15 cellular contexts compared by ENCODE assay signal in the genomic region with DNA sequence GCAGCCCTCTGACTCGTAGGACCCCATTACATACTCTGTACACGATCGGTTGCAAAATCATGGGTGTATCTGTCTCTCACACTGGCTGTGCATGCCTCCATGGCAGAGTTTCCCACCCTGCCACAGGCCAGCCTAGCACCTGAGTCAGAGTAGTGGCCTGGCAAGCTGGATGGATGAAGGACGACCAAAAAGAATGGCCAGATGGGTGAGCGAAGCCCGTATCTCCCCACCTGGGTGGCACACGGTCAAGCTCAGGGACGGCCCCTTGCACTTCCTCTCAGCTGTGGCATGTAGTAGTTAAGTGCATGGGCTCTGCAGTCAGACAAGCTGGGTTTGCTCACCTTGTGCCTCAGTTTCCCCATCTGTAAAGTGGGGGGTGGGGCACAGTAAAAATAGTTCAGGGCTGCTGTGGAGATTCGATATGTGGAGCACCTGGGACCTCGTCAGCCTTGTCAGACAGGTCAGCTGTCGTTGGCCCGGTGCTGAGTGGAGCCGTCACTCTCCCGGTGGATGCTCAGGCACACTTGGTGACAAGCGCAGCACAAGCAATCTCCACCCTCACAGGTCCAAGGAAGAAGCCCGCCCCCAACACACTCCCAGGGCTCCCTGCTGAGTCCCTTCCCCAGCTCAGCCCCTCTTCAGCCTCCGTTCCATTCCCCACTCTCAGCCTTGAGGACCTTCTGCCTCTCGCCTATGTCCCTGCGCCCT. TPM values are rescaled to one million over a fixed set of nuclear protein-coding genes. Genes with fewer than 3 reads are reported as not detected.
DNase-seq lines count a peak whose midpoint lies in the region; FAIRE-seq and TF ChIP-seq lines count a peak whose summit lies in the region.
"Had no signal": no experiment of that assay in that cellular context is flagged by ENCODE, and none has a peak within 500 bp of the region (broad histone marks: within the 10 kb centered on the region; RNA-seq: fewer than 3 reads in every experiment).

No MANE protein-coding gene starts in this region.

- H2BK120ac ChIP-seq in H1 (replicated peaks; ENCODE audit: low read depth, low read length) = no peak overlapping the region

- H2BK5ac ChIP-seq in H1 (ENCODE audit: low read depth, low read length) = no peak overlapping the region

- no peaks in the 10 kb centered on the region; the same call in 1 of the 2 replicates for H3K79me1 ChIP-seq in H1 (ENCODE audit: low read depth, low read length)

- H3K79me2 ChIP-seq in H1 (ENCODE audit: control insufficient read depth in 1 of 2, insufficient read depth in 2 of 2, low read length in 2 of 2) (no peaks in the 10 kb centered on the region), osteoblast (ENCODE audit: insufficient read depth, low read length) (no peaks in the 10 kb centered on the region)

- no peak overlapping the region for H3K23ac ChIP-seq in H1 (ENCODE audit: insufficient read length)

- DNase-seq in LHCN-M2 (ENCODE audit: low read depth) (peak; percentile 19), H1 (ENCODE audit: low read depth in 1 of 2, low spot score in 2 of 2) (no peak), osteoblast (ENCODE audit: insufficient read length, low spot score, missing footprints) (peak; percentile 21), colonic mucosa (no peak), epidermal melanocyte (ENCODE audit: insufficient read length, low spot score) (no peak), lower leg skin (ENCODE audit: low spot score in 2 of 2) (no peak)
- DNase-seq in stimulated activated naive CD4-positive, alpha-beta T cell treated with Interleukin-2 at 50 U/mL for 16 hours (lab: John Stamatoyannopoulos, UW) = no peak
- DNase-seq: effector memory CD4-positive, alpha-beta T cell; KBM-7; NCI-H1417 treated with DMSO at 0.1 percent for 48 hours; NCI-H2227 treated with DMSO at 0.1 percent for 48 hours; small intestine; T-helper 9 cell had no signal

- no peak overlapping the region; the same call in 1 of the 2 replicates for H2AFZ ChIP-seq in H1 (ENCODE audit: low read length)
- H2AFZ ChIP-seq in osteoblast (ENCODE audit: low read length) = no peak overlapping the region

- H3K4me3 ChIP-seq in BLaER1 = no peak overlapping the region
- no peak overlapping the region for H3K4me3 ChIP-seq in H1 (ENCODE audit: extremely low read depth in 1 of 4, insufficient read depth in 2 of 4, low read depth in 3 of 4, low read length in 4 of 4)
- no peak overlapping the region for H3K4me3 ChIP-seq in osteoblast (ENCODE audit: insufficient read depth, low read length)
- no peak overlapping the region for H3K4me3 ChIP-seq in colonic mucosa
- H3K4me3 ChIP-seq in lower leg skin (ENCODE audit: low read depth, poor library complexity, severe bottlenecking) = no peak overlapping the region

- H4K8ac ChIP-seq in H1 (ENCODE audit: extremely low read depth, insufficient read depth, low read length) = no peak overlapping the region

- H3K4ac ChIP-seq in H1 (replicated peaks; ENCODE audit: insufficient read length, low read depth, low read length) = no peak overlapping the region

- H3K4me1 ChIP-seq in BLaER1 = peaks cover 71% of the 10 kb centered on the region
- peaks cover 0 to under 1% (median 0%) of the 10 kb centered on the region in 4 experiments; a peak in 2 of 7 replicates for H3K4me1 ChIP-seq in H1 (replicated peaks in 1 of 4; ENCODE audit: control insufficient read depth in 3 of 4, insufficient read depth in 4 of 4, low read length in 3 of 4)
- H3K4me1 ChIP-seq in osteoblast (ENCODE audit: insufficient read depth, low read length) = peaks cover 12% of the 10 kb centered on the region
- peaks cover 5% of the 10 kb centered on the region for H3K4me1 ChIP-seq in colonic mucosa

- H4K5ac ChIP-seq in H1 (ENCODE audit: insufficient read length, low read depth, low read length) = no peak overlapping the region

- H3K9ac ChIP-seq in BLaER1 (no peak overlapping the region), H1 (replicated peaks in 1 of 4; ENCODE audit: extremely low read depth in 1 of 4, low read depth in 3 of 4, low read length in 3 of 4) (no peak overlapping the region), colonic mucosa (ENCODE audit: low read depth in 2 of 2, low read length in 2 of 2) (peak overlapping the region in 1 of 2 donors; percentile 7)

- no peak overlapping the region for H2BK20ac ChIP-seq in H1 (ENCODE audit: low read length)

- TF ChIP-seq POLR2A in H1 (IDR thresholded peaks at IDR 0.05; ENCODE audit: control extremely low read depth in 1 of 2, low read depth in 2 of 2, low read length in 2 of 2) (no peak), lower leg skin (IDR thresholded peaks at IDR 0.05) (no peak)

- H3K9me3 ChIP-seq in BLaER1 (no peaks in the 10 kb centered on the region), H1 (ENCODE audit: insufficient read depth in 2 of 2, low read depth in 1 of 2, low read length in 1 of 2) (no peaks in the 10 kb centered on the region), osteoblast (ENCODE audit: low read depth, low read length) (no peaks in the 10 kb centered on the region), colonic mucosa (no peaks in the 10 kb centered on the region)

- no peak for FAIRE-seq in H1 (lab: Jason Lieb, UNC)
- FAIRE-seq: small intestine, urothelium cell line had no signal

- H3K4me2 ChIP-seq in BLaER1 (peak overlapping the region; percentile 81), H1 (ENCODE audit: insufficient read depth in 1 of 2, low read depth in 2 of 2, low read length in 2 of 2) (no peak overlapping the region), osteoblast (ENCODE audit: insufficient read depth, low read length) (no peak overlapping the region)

- no peak for TF ChIP-seq RAD21 in H1 (IDR thresholded peaks at IDR 0.05 in 1 of 2, conservative IDR thresholded peaks at IDR 0.05 in 1 of 2; ENCODE audit: low read depth in 2 of 2, low read length in 2 of 2)

- H3K27me3 ChIP-seq in BLaER1 = no peaks in the 10 kb centered on the region
- no peaks in the 10 kb centered on the region; a peak in 1 of 7 replicates for H3K27me3 ChIP-seq in H1 (replicated peaks in 1 of 4; ENCODE audit: control insufficient read depth in 3 of 4, extremely low read depth in 1 of 4, insufficient read depth in 3 of 4, low read length in 3 of 4)
- H3K27me3 ChIP-seq in osteoblast (ENCODE audit: insufficient read depth, low read length) = no peaks in the 10 kb centered on the region
- no peaks in the 10 kb centered on the region for H3K27me3 ChIP-seq in colonic mucosa

- H2AK5ac ChIP-seq in H1 (ENCODE audit: low read depth, low read length) = peak overlapping the region; percentile 1; the same call in 1 of the 2 replicates

- TF ChIP-seq CTCF in H1 (IDR thresholded peaks at IDR 0.05; ENCODE audit: control extremely low read depth in 1 of 3, insufficient read depth in 1 of 3, low read depth in 1 of 3, low read length in 3 of 3) (no peak), osteoblast (IDR thresholded peaks at IDR 0.05; ENCODE audit: extremely low read depth, low read depth, low read length) (no peak), colonic mucosa (IDR thresholded peaks at IDR 0.05) (no peak), lower leg skin (IDR thresholded peaks at IDR 0.05) (no peak)

- CTCF ChIA-PET in H1 (lab: Charles Lee; ENCODE audit: partially characterized antibody) = interaction anchor here (0.7 to 14.1 kb wide), 6 partner anchors 9 to 487 kb away, joined by 3 to 121 read pairs (median 4); no protein-coding TSS in a partner anchor

- 0 out of 2 replicates have a peak overlapping the region, but pooled peaks have one; percentile 18 for H2BK15ac ChIP-seq in H1 (ENCODE audit: low read length)

- H3K36me3 ChIP-seq in BLaER1 (no peaks in the 10 kb centered on the region), H1 (ENCODE audit: control insufficient read depth in 2 of 4, insufficient read depth in 4 of 4, low read length in 3 of 4) (no peaks in the 10 kb centered on the region), osteoblast (ENCODE audit: insufficient read depth, low read length) (no peaks in the 10 kb centered on the region), colonic mucosa (no peaks in the 10 kb centered on the region)

- WGBS in H1 (ENCODE audit: extremely low coverage in 1 of 2, insufficient coverage in 1 of 2, insufficient read length in 1 of 2, insufficient replicate concordance in 2 of 2, low coverage in 1 of 2, low lambda C conversion rate in 2 of 2, missing lambda C conversion rate in 1 of 2), 2 experiments = 94% methylated on average over 19 of the region's 19 CpGs; no CpG with 5 or more reads in 1 of the 2 experiments
- 81% methylated on average over 19 of the region's 19 CpGs for WGBS in lower leg skin, 2 donors

- no peaks in the 10 kb centered on the region for H3K23me2 ChIP-seq in H1 (ENCODE audit: low read depth, low read length)

- no peak overlapping the region for H3K14ac ChIP-seq in H1 (ENCODE audit: insufficient read length)

- peak overlapping the region; percentile 39; the same call in 1 of the 2 replicates for H2BK12ac ChIP-seq in H1 (ENCODE audit: low read depth, low read length)

- no peak overlapping the region for H3K56ac ChIP-seq in H1 (replicated peaks; ENCODE audit: insufficient read length, low read depth, low read length)

- intact Hi-C loops in colonic mucosa (cut with DNase I) = no loop called here
- intact Hi-C loops in lower leg skin (cut with DNase I; ENCODE audit: low total_unique reads) = no loop called here

- H4K20me1 ChIP-seq in BLaER1 (no peaks in the 10 kb centered on the region), H1 (replicated peaks in 1 of 2; ENCODE audit: control insufficient read depth in 1 of 2, insufficient read depth in 2 of 2, low read length in 2 of 2) (no peaks in the 10 kb centered on the region), osteoblast (ENCODE audit: insufficient read depth, low read length) (no peaks in the 10 kb centered on the region)

- H4K91ac ChIP-seq in H1 (replicated peaks; ENCODE audit: insufficient read length, low read length) = no peak overlapping the region

- H3K27ac ChIP-seq in BLaER1 (no peak overlapping the region), H1 (ENCODE audit: low read depth, low read length) (no peak overlapping the region), osteoblast (ENCODE audit: low read depth, low read length) (no peak overlapping the region), colonic mucosa (no peak overlapping the region)

- H3K18ac ChIP-seq in H1 (ENCODE audit: extremely low read depth, low read length) = no peak overlapping the region

- no peak for TF ChIP-seq EP300 in H1 (IDR thresholded peaks at IDR 0.05; ENCODE audit: borderline replicate concordance in 1 of 2, low read depth in 2 of 2, low read length in 2 of 2)

- POLR2A ChIA-PET in H1 (lab: Charles Lee; ENCODE audit: partially characterized antibody) = no interaction called here

RNA-seq across cellular contexts. Expression of a gene that starts 12.6 kb away (rescaled TPM):
- total RNA-seq in LHCN-M2 (2014; rRNA removed) = not detected in 2 replicates
- polyA plus RNA-seq in LHCN-M2 (2012) = 0.22 TPM
- 0.15 and 0.88 TPM in 2 replicates for total RNA-seq in H1 (2021; fragmentation: NEBNext Ultra II Directional; extraction: Animal tissue kit (Norgen Biotek cat#: 25700))
- polyA plus RNA-seq in H1 (2011; rRNA removed) = 1.8 and 2.3 TPM in 2 replicates
- 0.76 TPM for polyA plus RNA-seq in H1 (2011; cell fraction: cytosol; rRNA removed)
- polyA plus RNA-seq in H1 (2011; cell fraction: nucleus; rRNA removed) = 2.7 TPM
- polyA plus RNA-seq in H1 (2012, experiment 1 of 2) = 0.30 to 0.96 TPM (median 0.65 TPM) in 4 replicates
- polyA plus RNA-seq in H1 (2012, experiment 2 of 2) = 0.51 TPM
- polyA plus RNA-seq in H1 (2013, experiment 1 of 2) = 0.24 TPM
- polyA plus RNA-seq in H1 (2013, experiment 2 of 2) = 0.28 TPM
- 0.82 and 1.1 TPM in 2 replicates for polyA minus RNA-seq in H1 (2011; rRNA and poly(A)+ RNA removed)
- polyA minus RNA-seq in H1 (2011; cell fraction: cytosol; rRNA and poly(A)+ RNA removed) = not detected
- 1.9 TPM for polyA minus RNA-seq in H1 (2011; cell fraction: nucleus; rRNA and poly(A)+ RNA removed)
- under 0.01 TPM in 1 of 2 replicates, not detected in the other for total RNA-seq in osteoblast
- 1 to 10 TPM; 4.6 to 8.0 TPM for total RNA-seq in colonic mucosa
- total RNA-seq in lower leg skin = 1 to 10 TPM in 1 of 4 donors, under 1 TPM in 2, not detected in 1; 0.23 to 1.1 (median 0.81) TPM

RNA-seq across cellular contexts. Expression of a gene that starts 47.9 kb away (rescaled TPM):
- total RNA-seq in LHCN-M2 (2014; rRNA removed) (38.9 and 43.3 TPM in 2 replicates), osteoblast (9.8 and 10.9 TPM in 2 replicates), colonic mucosa (10 to 100 TPM in 1 of 2 donors, 1 to 10 TPM in 1; 9.9 to 23.6 TPM), lower leg skin (1 to 10 TPM; 2.2 to 9.3 (median 7.3) TPM)
- polyA plus RNA-seq in LHCN-M2 (2012) = 23.7 TPM
- total RNA-seq in H1 (2021; fragmentation: NEBNext Ultra II Directional; extraction: Animal tissue kit (Norgen Biotek cat#: 25700)) = 85.8 and 86.5 TPM in 2 replicates
- 52.7 and 83.7 TPM in 2 replicates for polyA plus RNA-seq in H1 (2011; rRNA removed)
- 63.0 TPM for polyA plus RNA-seq in H1 (2011; cell fraction: cytosol; rRNA removed)
- 27.8 TPM for polyA plus RNA-seq in H1 (2011; cell fraction: nucleus; rRNA removed)
- polyA plus RNA-seq in H1 (2012, experiment 1 of 2) = 54.8 to 70.5 TPM (median 64.5 TPM) in 4 replicates
- 18.4 TPM for polyA plus RNA-seq in H1 (2012, experiment 2 of 2)
- 70.1 TPM for polyA plus RNA-seq in H1 (2013, experiment 1 of 2)
- 75.7 TPM for polyA plus RNA-seq in H1 (2013, experiment 2 of 2)
- polyA minus RNA-seq in H1 (2011; rRNA and poly(A)+ RNA removed) = 78.4 and 100 TPM in 2 replicates
- 32.0 TPM for polyA minus RNA-seq in H1 (2011; cell fraction: cytosol; rRNA and poly(A)+ RNA removed)
- 25.7 TPM for polyA minus RNA-seq in H1 (2011; cell fraction: nucleus; rRNA and poly(A)+ RNA removed)

RNA-seq across cellular contexts. Expression of a gene that starts 59.1 kb away (rescaled TPM):
- total RNA-seq in LHCN-M2 (2014; rRNA removed) (43.6 and 44.8 TPM in 2 replicates), osteoblast (59.0 and 60.1 TPM in 2 replicates), colonic mucosa (10 to 100 TPM; 46.3 to 49.5 TPM), lower leg skin (10 to 100 TPM; 27.5 to 47.4 (median 30.5) TPM)
- 34.5 TPM for polyA plus RNA-seq in LHCN-M2 (2012)
- total RNA-seq in H1 (2021; fragmentation: NEBNext Ultra II Directional; extraction: Animal tissue kit (Norgen Biotek cat#: 25700)) = 11.6 and 12.3 TPM in 2 replicates
- polyA plus RNA-seq in H1 (2011; rRNA removed) = 4.5 and 4.6 TPM in 2 replicates
- polyA plus RNA-seq in H1 (2011; cell fraction: cytosol; rRNA removed) = 5.1 TPM
- 7.7 TPM for polyA plus RNA-seq in H1 (2011; cell fraction: nucleus; rRNA removed)
- polyA plus RNA-seq in H1 (2012, experiment 1 of 2) = 7.1 to 9.3 TPM (median 7.9 TPM) in 4 replicates
- 3.8 TPM for polyA plus RNA-seq in H1 (2012, experiment 2 of 2)
- polyA plus RNA-seq in H1 (2013, experiment 1 of 2) = 9.4 TPM
- 11.8 TPM for polyA plus RNA-seq in H1 (2013, experiment 2 of 2)
- 9.7 and 11.9 TPM in 2 replicates for polyA minus RNA-seq in H1 (2011; rRNA and poly(A)+ RNA removed)
- 2.8 TPM for polyA minus RNA-seq in H1 (2011; cell fraction: cytosol; rRNA and poly(A)+ RNA removed)
- polyA minus RNA-seq in H1 (2011; cell fraction: nucleus; rRNA and poly(A)+ RNA removed) = 3.7 TPM

Comparison
In these comparisons a context has a peak if more than half of its experiments do, and no peak if none do; other contexts are left out.
1. DNase-seq: peak in LHCN-M2 (single experiment) and osteoblast (single experiment); none in H1 (0 of 2), stimulated activated naive CD4-positive, alpha-beta T cell treated with Interleukin-2 at 50 U/mL for 16 hours (single experiment), colonic mucosa (single experiment), epidermal melanocyte (single experiment) and lower leg skin (0 of 2).